32 cellular contexts compared by ENCODE assay signal in genomic region chr11:58391879-58392278, GRCh38. TPM values are rescaled to one million over a fixed set of nuclear protein-coding genes. Genes with fewer than 3 reads are reported as not detected.
DNase-seq lines count a peak whose midpoint lies in the region; ATAC-seq, FAIRE-seq and TF ChIP-seq lines count a peak whose summit lies in the region.
"Had no signal": no experiment of that assay in that cellular context is flagged by ENCODE, and none has a peak within 500 bp of the region (broad histone marks: within the 10 kb centered on the region; RNA-seq: fewer than 3 reads in every experiment).

No MANE protein-coding gene starts in this region.

- H3F3A ChIP-seq in GM23248 (ENCODE audit: insufficient read depth) = peaks cover 47% of the 10 kb centered on the region

- H3K27ac ChIP-seq in GM23248 (peak overlapping the region; percentile 72), foreskin keratinocyte (peak overlapping the region; percentile 39)
- H3K27ac ChIP-seq: cardiac muscle cell, right lobe of liver, upper lobe of right lung had no signal

- H3K27ac Mint-ChIP-seq in activated T-helper 2 cell treated with anti-CD3 and anti-CD28 coated beads, Interferon-gamma antibody, Interleukin-2, Interleukin-4, amounts not matched to agents 10 μg/mL and 5 μg/mL and 100 μg/mL, durations not matched to agents 14 hours and 24 hours and 36 hours = peak overlapping the region; percentile 21
- H3K27ac Mint-ChIP-seq: activated CD4-positive, alpha-beta T cell treated with anti-CD3 and anti-CD28 coated beads, Interleukin-2, amount 10 ng/mL, durations not matched to agents 24 days and 14 days; CD4-positive, CD25-positive, alpha-beta regulatory T cell; endodermal cell; nephron had no signal

- no peaks in the 10 kb centered on the region for H3K36me3 ChIP-seq in GM23248 (ENCODE audit: low read depth)
- H3K36me3 ChIP-seq: cardiac muscle cell, HAP-1, right lobe of liver, upper lobe of right lung had no signal

- H3K27me3 ChIP-seq in GM23248 (replicated peaks; ENCODE audit: insufficient read depth) (no peaks in the 10 kb centered on the region), foreskin keratinocyte (no peaks in the 10 kb centered on the region)
- H3K27me3 ChIP-seq: cardiac muscle cell, right lobe of liver, upper lobe of right lung had no signal

- no peak for FAIRE-seq in GM19239 (lab: Jason Lieb, UNC)
- FAIRE-seq: islet of Langerhans had no signal

- no peaks in the 10 kb centered on the region for H3K79me2 ChIP-seq in GM23248 (ENCODE audit: insufficient read depth)

- no peaks in the 10 kb centered on the region for H3K9me3 ChIP-seq in GM23248 (ENCODE audit: low read depth)
- H3K9me3 ChIP-seq: HAP-1, right lobe of liver, upper lobe of right lung had no signal

- H4K20me1 ChIP-seq in GM23248 (ENCODE audit: insufficient read depth) = no peaks in the 10 kb centered on the region

- POLR2A ChIA-PET in AG04449 (lab: Yijun Ruan, JAX) = no interaction called here

- 24 to 26% methylated on average over 1 of the region's 1 CpG for WGBS in GM23248 (ENCODE audit: low coverage in 1 of 2, low lambda C conversion rate in 2 of 2, missing lambda C conversion rate in 2 of 2), 2 experiments

- peak overlapping the region; percentile 38; the same call in 1 of the 2 replicates for H2AFZ ChIP-seq in GM23248

- TF ChIP-seq CTCF in AG04449 (IDR thresholded peaks at IDR 0.05; ENCODE audit: insufficient read depth, low read length, missing control alignments) (no peak), foreskin keratinocyte (conservative IDR thresholded peaks at IDR 0.05) (no peak)

- H3K36me3 Mint-ChIP-seq in activated T-helper 2 cell treated with anti-CD3 and anti-CD28 coated beads, Interferon-gamma antibody, Interleukin-2, Interleukin-4, amounts not matched to agents 10 μg/mL and 5 μg/mL and 100 μg/mL, durations not matched to agents 14 hours and 24 hours and 36 hours (ENCODE audit: low read depth) = no peaks in the 10 kb centered on the region
- H3K36me3 Mint-ChIP-seq: CD4-positive, CD25-positive, alpha-beta regulatory T cell had no signal

- H3K9me2 ChIP-seq in GM23248 (ENCODE audit: insufficient read depth) = no peaks in the 10 kb centered on the region

- peaks cover 52% of the 10 kb centered on the region for H3K4me1 ChIP-seq in GM23248 (ENCODE audit: insufficient read depth)
- H3K4me1 ChIP-seq in foreskin keratinocyte = peaks cover 50% of the 10 kb centered on the region
- H3K4me1 ChIP-seq: HAP-1, right lobe of liver, upper lobe of right lung had no signal

- peaks cover 2% of the 10 kb centered on the region for H3K4me1 Mint-ChIP-seq in activated T-helper 2 cell treated with anti-CD3 and anti-CD28 coated beads, Interferon-gamma antibody, Interleukin-2, Interleukin-4, amounts not matched to agents 10 μg/mL and 5 μg/mL and 100 μg/mL, durations not matched to agents 14 hours and 24 hours and 36 hours (ENCODE audit: low read depth)
- H3K4me1 Mint-ChIP-seq: activated CD4-positive, alpha-beta T cell treated with anti-CD3 and anti-CD28 coated beads, Interleukin-2, amount 10 ng/mL, durations not matched to agents 24 days and 14 days; CD4-positive, CD25-positive, alpha-beta regulatory T cell; endodermal cell; nephron had no signal

- CTCF ChIA-PET in AG04449 (lab: Yijun Ruan, JAX) = no interaction called here

- peaks cover 14% of the 10 kb centered on the region for H3K9me3 Mint-ChIP-seq in activated T-helper 2 cell treated with anti-CD3 and anti-CD28 coated beads, Interferon-gamma antibody, Interleukin-2, Interleukin-4, amounts not matched to agents 10 μg/mL and 5 μg/mL and 100 μg/mL, durations not matched to agents 14 hours and 24 hours and 36 hours

- intact Hi-C loops in activated T-helper 2 cell treated with anti-CD3 and anti-CD28 coated beads, Interferon-gamma antibody, Interleukin-2, Interleukin-4, amounts not matched to agents 10 μg/mL and 5 μg/mL and 100 μg/mL, durations not matched to agents 14 hours and 24 hours and 36 hours (cut with micrococcal nuclease) = loop anchor here (5.0 kb wide), 2 partner anchors 115 to 185 kb away; partner anchors contain the start of genes LPXN, OR5B21 and ZFP91

- H3K27me3 Mint-ChIP-seq in activated T-helper 2 cell treated with anti-CD3 and anti-CD28 coated beads, Interferon-gamma antibody, Interleukin-2, Interleukin-4, amounts not matched to agents 10 μg/mL and 5 μg/mL and 100 μg/mL, durations not matched to agents 14 hours and 24 hours and 36 hours (ENCODE audit: low read depth) = no peaks in the 10 kb centered on the region
- H3K27me3 Mint-ChIP-seq: activated CD4-positive, alpha-beta T cell treated with anti-CD3 and anti-CD28 coated beads, Interleukin-2, amount 10 ng/mL, durations not matched to agents 24 days and 14 days had no signal

- H3K4me3 Mint-ChIP-seq in activated T-helper 2 cell treated with anti-CD3 and anti-CD28 coated beads, Interferon-gamma antibody, Interleukin-2, Interleukin-4, amounts not matched to agents 10 μg/mL and 5 μg/mL and 100 μg/mL, durations not matched to agents 14 hours and 24 hours and 36 hours (ENCODE audit: low read depth) = no peak overlapping the region
- H3K4me3 Mint-ChIP-seq: activated CD4-positive, alpha-beta T cell treated with anti-CD3 and anti-CD28 coated beads, Interleukin-2, amount 10 ng/mL, durations not matched to agents 24 days and 14 days; CD4-positive, CD25-positive, alpha-beta regulatory T cell; endodermal cell; nephron had no signal

- in situ Hi-C loops in GM23248 (cut with MboI) = no loop called here

- DNase-seq in AG04449 (ENCODE audit: low read depth, low spot score) (peak; percentile 3), GM23248 (peak; percentile 71), foreskin keratinocyte (peak in 1 of 2 donors; percentile 17), NCI-H1930 (lab: John Stamatoyannopoulos, UW) (no peak), NCI-H2196 treated with DMSO at 0.1 percent for 48 hours (lab: John Stamatoyannopoulos, UW; ENCODE audit: unreplicated experiment) (no peak), globus pallidus (ENCODE audit: low spot score) (no peak), GM19239 (ENCODE audit: insufficient read length, low spot score) (no peak)
- DNase-seq in activated T-helper 2 cell treated with anti-CD3 and anti-CD28 coated beads, Interferon-gamma antibody, Interleukin-2, Interleukin-4, amounts not matched to agents 10 μg/mL and 5 μg/mL and 100 μg/mL, durations not matched to agents 14 hours and 24 hours and 36 hours (ENCODE audit: low spot score) = no peak
- DNase-seq: activated CD4-positive, alpha-beta T cell treated with anti-CD3 and anti-CD28 coated beads, Interleukin-2, amount 10 ng/mL, durations not matched to agents 24 days and 14 days; CD4-positive, CD25-positive, alpha-beta regulatory T cell; cortex of kidney; endodermal cell; GDM1; hypothalamus; KBM-7; NCI-H1694 treated with DMSO at 0.1 percent for 48 hours; NCI-H345; OCI-M1; right lobe of liver; SIG-M5; stimulated activated CD4-positive, alpha-beta T cell treated with anti-CD3 and anti-CD28 coated beads, Interleukin-15, amount 100 ng/mL, for 24 hours; stimulated activated CD8-positive, alpha-beta memory T cell treated with anti-CD3 and anti-CD28 coated beads, Interleukin-4, amount 100 ng/mL, for 48 hours; upper lobe of right lung had no signal

- peak overlapping the region; percentile 48 for H3K4me2 ChIP-seq in GM23248 (ENCODE audit: unreplicated experiment)

- no peak for ATAC-seq in foreskin keratinocyte
- ATAC-seq: right lobe of liver, upper lobe of right lung had no signal

- peak overlapping the region; percentile 30; the same call in 1 of the 2 replicates for H3K9ac ChIP-seq in GM23248

- H3K4me3 ChIP-seq in AG04449 (ENCODE audit: low read depth, low read length) (no peak overlapping the region), GM23248 (no peak overlapping the region)
- H3K4me3 ChIP-seq: cardiac muscle cell, HAP-1, right lobe of liver, upper lobe of right lung had no signal

RNA-seq across cellular contexts. Expression of gene OR5B3, which starts 14.8 kb away (rescaled TPM):
- total RNA-seq in GM23248 (2014; rRNA removed; shearing (Covaris generic)) = not detected in 2 replicates
- not detected in 2 replicates for polyA plus RNA-seq in GM23248 (2016; fragmentation: Nextera tagmentation; extraction: Ambion mirVana)
- not detected in 2 replicates for total RNA-seq in activated T-helper 2 cell treated with anti-CD3 and anti-CD28 coated beads, Interferon-gamma antibody, Interleukin-2, Interleukin-4, amounts not matched to agents 10 μg/mL and 5 μg/mL and 100 μg/mL, durations not matched to agents 14 hours and 24 hours and 36 hours
- total RNA-seq in foreskin keratinocyte = not detected in 2 replicates
- polyA plus RNA-seq in foreskin keratinocyte = not detected in 2 replicates
- total RNA-seq: activated CD4-positive, alpha-beta T cell treated with anti-CD3 and anti-CD28 coated beads, Interleukin-2, amount 10 ng/mL, durations not matched to agents 24 days and 14 days; cardiac muscle cell; CD4-positive, CD25-positive, alpha-beta regulatory T cell; endodermal cell; HT-29; lower leg skin; mononuclear cell; right lobe of liver; T-helper 1 cell treated with Interleukin-12 subunit alpha and Interleukin-12 subunit beta and Interleukin-4 antibody, amounts not matched to agents 30 ng/mL and 1 ng/mL, for 36 hours; upper lobe of right lung had no signal
- polyA plus RNA-seq: adipose tissue; cardiac muscle cell; CD4-positive, CD25-positive, alpha-beta regulatory T cell had no signal

RNA-seq across cellular contexts. Expression of gene OR5B17, which starts 33.0 kb away (rescaled TPM):
- not detected in 2 replicates for total RNA-seq in GM23248 (2014; rRNA removed; shearing (Covaris generic))
- polyA plus RNA-seq in GM23248 (2016; fragmentation: Nextera tagmentation; extraction: Ambion mirVana) (not detected in 2 replicates), foreskin keratinocyte (not detected in 2 replicates)
- not detected in 2 replicates for total RNA-seq in activated T-helper 2 cell treated with anti-CD3 and anti-CD28 coated beads, Interferon-gamma antibody, Interleukin-2, Interleukin-4, amounts not matched to agents 10 μg/mL and 5 μg/mL and 100 μg/mL, durations not matched to agents 14 hours and 24 hours and 36 hours
- not detected in 2 replicates for total RNA-seq in foreskin keratinocyte
- total RNA-seq: activated CD4-positive, alpha-beta T cell treated with anti-CD3 and anti-CD28 coated beads, Interleukin-2, amount 10 ng/mL, durations not matched to agents 24 days and 14 days; cardiac muscle cell; CD4-positive, CD25-positive, alpha-beta regulatory T cell; endodermal cell; HT-29; lower leg skin; mononuclear cell; right lobe of liver; T-helper 1 cell treated with Interleukin-12 subunit alpha and Interleukin-12 subunit beta and Interleukin-4 antibody, amounts not matched to agents 30 ng/mL and 1 ng/mL, for 36 hours; upper lobe of right lung had no signal
- polyA plus RNA-seq: adipose tissue; cardiac muscle cell; CD4-positive, CD25-positive, alpha-beta regulatory T cell had no signal

RNA-seq across cellular contexts. Expression of gene OR5B2, which starts 36.0 kb away (rescaled TPM):
- total RNA-seq in GM23248 (2014; rRNA removed; shearing (Covaris generic)) = not detected in 2 replicates
- polyA plus RNA-seq in GM23248 (2016; fragmentation: Nextera tagmentation; extraction: Ambion mirVana) (not detected in 2 replicates), foreskin keratinocyte (not detected in 2 replicates)
- total RNA-seq in activated T-helper 2 cell treated with anti-CD3 and anti-CD28 coated beads, Interferon-gamma antibody, Interleukin-2, Interleukin-4, amounts not matched to agents 10 μg/mL and 5 μg/mL and 100 μg/mL, durations not matched to agents 14 hours and 24 hours and 36 hours = not detected in 2 replicates
- not detected in 2 replicates for total RNA-seq in foreskin keratinocyte
- total RNA-seq: activated CD4-positive, alpha-beta T cell treated with anti-CD3 and anti-CD28 coated beads, Interleukin-2, amount 10 ng/mL, durations not matched to agents 24 days and 14 days; cardiac muscle cell; CD4-positive, CD25-positive, alpha-beta regulatory T cell; endodermal cell; HT-29; lower leg skin; right lobe of liver; T-helper 1 cell treated with Interleukin-12 subunit alpha and Interleukin-12 subunit beta and Interleukin-4 antibody, amounts not matched to agents 30 ng/mL and 1 ng/mL, for 36 hours; upper lobe of right lung had no signal
- polyA plus RNA-seq: adipose tissue; cardiac muscle cell; CD4-positive, CD25-positive, alpha-beta regulatory T cell had no signal

RNA-seq across cellular contexts. Expression of gene OR5B12, which starts 50.2 kb away (rescaled TPM):
- total RNA-seq in GM23248 (2014; rRNA removed; shearing (Covaris generic)) = not detected in 2 replicates
- not detected in 2 replicates for polyA plus RNA-seq in GM23248 (2016; fragmentation: Nextera tagmentation; extraction: Ambion mirVana)
- not detected in 2 replicates for total RNA-seq in activated T-helper 2 cell treated with anti-CD3 and anti-CD28 coated beads, Interferon-gamma antibody, Interleukin-2, Interleukin-4, amounts not matched to agents 10 μg/mL and 5 μg/mL and 100 μg/mL, durations not matched to agents 14 hours and 24 hours and 36 hours
- not detected in 2 replicates for total RNA-seq in foreskin keratinocyte
- polyA plus RNA-seq in foreskin keratinocyte = not detected in 2 replicates
- total RNA-seq: activated CD4-positive, alpha-beta T cell treated with anti-CD3 and anti-CD28 coated beads, Interleukin-2, amount 10 ng/mL, durations not matched to agents 24 days and 14 days; cardiac muscle cell; CD4-positive, CD25-positive, alpha-beta regulatory T cell; endodermal cell; HT-29; lower leg skin; mononuclear cell; right lobe of liver; T-helper 1 cell treated with Interleukin-12 subunit alpha and Interleukin-12 subunit beta and Interleukin-4 antibody, amounts not matched to agents 30 ng/mL and 1 ng/mL, for 36 hours; upper lobe of right lung had no signal
- polyA plus RNA-seq: adipose tissue; cardiac muscle cell; CD4-positive, CD25-positive, alpha-beta regulatory T cell had no signal

Comparison
In these comparisons a context has a peak if more than half of its experiments do, and no peak if none do; other contexts are left out.
1. DNase-seq: peak in AG04449 (single experiment) and GM23248 (single experiment); none in activated T-helper 2 cell treated with anti-CD3 and anti-CD28 coated beads, Interferon-gamma antibody, Interleukin-2, Interleukin-4, amounts not matched to agents 10 μg/mL and 5 μg/mL and 100 μg/mL, durations not matched to agents 14 hours and 24 hours and 36 hours (single experiment), NCI-H1930 (0 of 2), NCI-H2196 treated with DMSO at 0.1 percent for 48 hours (single experiment), globus pallidus (single experiment) and GM19239 (single experiment).